In the genomic region with DNA sequence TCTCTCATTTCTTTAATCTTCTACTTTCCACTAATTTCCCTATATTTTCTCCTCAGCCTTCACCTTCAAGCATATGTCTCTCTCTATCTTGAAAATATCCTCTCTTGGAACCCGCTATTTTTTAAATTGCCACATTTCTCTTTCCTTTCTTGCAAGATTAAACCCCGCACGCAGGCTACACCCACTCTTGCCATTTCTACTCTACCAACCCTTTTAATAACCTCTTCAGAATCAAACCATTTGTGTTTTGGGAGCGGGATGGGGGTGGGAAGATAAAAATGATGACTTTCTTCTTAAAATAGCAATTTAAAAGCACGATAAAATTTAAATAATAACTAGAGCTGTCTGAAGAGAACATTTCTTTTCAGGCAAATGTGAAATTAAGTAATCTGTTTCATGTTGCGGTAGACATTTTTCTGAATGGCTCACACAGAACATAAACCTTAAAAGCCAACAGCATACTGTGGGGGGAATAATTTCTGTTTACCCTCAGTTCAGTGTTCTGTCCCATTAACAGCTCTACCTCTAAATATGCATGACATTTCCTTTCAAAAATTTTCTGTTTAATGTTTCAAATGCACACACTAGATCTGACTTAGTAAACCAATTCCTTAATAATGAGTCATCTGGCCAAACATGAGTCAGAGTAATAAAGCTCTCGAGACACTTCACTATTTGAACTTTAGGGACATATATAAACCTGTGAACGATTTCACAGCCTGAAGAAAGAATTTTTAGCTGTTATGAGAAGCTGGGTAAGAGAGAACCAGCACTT, we compare ENCODE assay signal across 1 cellular context.
A peak's percentile ranks its signal among the peaks of the same experiment; 100 is the strongest.
TF ChIP-seq lines count a peak whose summit lies in the region.

No MANE protein-coding gene starts in this region.

TF ChIP-seq in SK-N-SH, 30 proteins besides CTCF, POLR2A, EP300 and RAD21 (continued from another document):
- TF ChIP-seq, protein P1, sequence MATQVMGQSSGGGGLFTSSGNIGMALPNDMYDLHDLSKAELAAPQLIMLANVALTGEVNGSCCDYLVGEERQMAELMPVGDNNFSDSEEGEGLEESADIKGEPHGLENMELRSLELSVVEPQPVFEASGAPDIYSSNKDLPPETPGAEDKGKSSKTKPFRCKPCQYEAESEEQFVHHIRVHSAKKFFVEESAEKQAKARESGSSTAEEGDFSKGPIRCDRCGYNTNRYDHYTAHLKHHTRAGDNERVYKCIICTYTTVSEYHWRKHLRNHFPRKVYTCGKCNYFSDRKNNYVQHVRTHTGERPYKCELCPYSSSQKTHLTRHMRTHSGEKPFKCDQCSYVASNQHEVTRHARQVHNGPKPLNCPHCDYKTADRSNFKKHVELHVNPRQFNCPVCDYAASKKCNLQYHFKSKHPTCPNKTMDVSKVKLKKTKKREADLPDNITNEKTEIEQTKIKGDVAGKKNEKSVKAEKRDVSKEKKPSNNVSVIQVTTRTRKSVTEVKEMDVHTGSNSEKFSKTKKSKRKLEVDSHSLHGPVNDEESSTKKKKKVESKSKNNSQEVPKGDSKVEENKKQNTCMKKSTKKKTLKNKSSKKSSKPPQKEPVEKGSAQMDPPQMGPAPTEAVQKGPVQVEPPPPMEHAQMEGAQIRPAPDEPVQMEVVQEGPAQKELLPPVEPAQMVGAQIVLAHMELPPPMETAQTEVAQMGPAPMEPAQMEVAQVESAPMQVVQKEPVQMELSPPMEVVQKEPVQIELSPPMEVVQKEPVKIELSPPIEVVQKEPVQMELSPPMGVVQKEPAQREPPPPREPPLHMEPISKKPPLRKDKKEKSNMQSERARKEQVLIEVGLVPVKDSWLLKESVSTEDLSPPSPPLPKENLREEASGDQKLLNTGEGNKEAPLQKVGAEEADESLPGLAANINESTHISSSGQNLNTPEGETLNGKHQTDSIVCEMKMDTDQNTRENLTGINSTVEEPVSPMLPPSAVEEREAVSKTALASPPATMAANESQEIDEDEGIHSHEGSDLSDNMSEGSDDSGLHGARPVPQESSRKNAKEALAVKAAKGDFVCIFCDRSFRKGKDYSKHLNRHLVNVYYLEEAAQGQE (IDR thresholded peaks at IDR 0.05; ENCODE audit: low read depth, low read length) = no peak
- TF ChIP-seq, protein P2, sequence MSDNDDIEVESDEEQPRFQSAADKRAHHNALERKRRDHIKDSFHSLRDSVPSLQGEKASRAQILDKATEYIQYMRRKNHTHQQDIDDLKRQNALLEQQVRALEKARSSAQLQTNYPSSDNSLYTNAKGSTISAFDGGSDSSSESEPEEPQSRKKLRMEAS (IDR thresholded peaks at IDR 0.05; ENCODE audit: low read depth) = peak; percentile 29; the same call in 1 of the 2 replicates
- TF ChIP-seq FOSL2 (IDR thresholded peaks at IDR 0.05; ENCODE audit: borderline replicate concordance, low read depth) = peak; percentile 98
- TF ChIP-seq GABPA (IDR thresholded peaks at IDR 0.05; ENCODE audit: low read depth) = no peak
- no peak for TF ChIP-seq RFX5 (IDR thresholded peaks at IDR 0.05; ENCODE audit: low read length)
- TF ChIP-seq RXRA (IDR thresholded peaks at IDR 0.05; ENCODE audit: borderline replicate concordance, low read depth) = peak; percentile 93
- peak; percentile 84 for TF ChIP-seq NFIC (IDR thresholded peaks at IDR 0.05; ENCODE audit: borderline replicate concordance)
- peak; percentile 83 for TF ChIP-seq POLR2AphosphoS5 (IDR thresholded peaks at IDR 0.05; ENCODE audit: low read depth, low read length)
- peak; percentile 94 for TF ChIP-seq TEAD4 (IDR thresholded peaks at IDR 0.05; ENCODE audit: borderline replicate concordance, insufficient read depth)
- peak; percentile 85 for TF ChIP-seq FOXM1 (IDR thresholded peaks at IDR 0.05; ENCODE audit: low read depth)
- TF ChIP-seq, protein P3, sequence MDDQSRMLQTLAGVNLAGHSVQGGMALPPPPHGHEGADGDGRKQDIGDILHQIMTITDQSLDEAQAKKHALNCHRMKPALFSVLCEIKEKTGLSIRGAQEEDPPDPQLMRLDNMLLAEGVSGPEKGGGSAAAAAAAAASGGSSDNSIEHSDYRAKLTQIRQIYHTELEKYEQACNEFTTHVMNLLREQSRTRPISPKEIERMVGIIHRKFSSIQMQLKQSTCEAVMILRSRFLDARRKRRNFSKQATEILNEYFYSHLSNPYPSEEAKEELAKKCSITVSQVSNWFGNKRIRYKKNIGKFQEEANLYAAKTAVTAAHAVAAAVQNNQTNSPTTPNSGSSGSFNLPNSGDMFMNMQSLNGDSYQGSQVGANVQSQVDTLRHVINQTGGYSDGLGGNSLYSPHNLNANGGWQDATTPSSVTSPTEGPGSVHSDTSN (IDR thresholded peaks at IDR 0.05) = peak; percentile 93
- peak; percentile 28; the same call in 1 of the 2 replicates for TF ChIP-seq TAF1 (IDR thresholded peaks at IDR 0.05; ENCODE audit: borderline replicate concordance, low read depth, low read length)
- TF ChIP-seq ELF1 (IDR thresholded peaks at IDR 0.05) = no peak; the same call in 1 of the 2 replicates
- TF ChIP-seq YY1 (IDR thresholded peaks at IDR 0.05; ENCODE audit: low read depth) = peak; percentile 39; the same call in 1 of the 2 replicates
- no peak for TF ChIP-seq SMC3 (IDR thresholded peaks at IDR 0.05; ENCODE audit: low read depth, low read length)
- no peak for TF ChIP-seq NRF1 (IDR thresholded peaks at IDR 0.05; ENCODE audit: low read depth, low read length)
